21 cellular contexts compared by ENCODE assay signal in the genomic region with DNA sequence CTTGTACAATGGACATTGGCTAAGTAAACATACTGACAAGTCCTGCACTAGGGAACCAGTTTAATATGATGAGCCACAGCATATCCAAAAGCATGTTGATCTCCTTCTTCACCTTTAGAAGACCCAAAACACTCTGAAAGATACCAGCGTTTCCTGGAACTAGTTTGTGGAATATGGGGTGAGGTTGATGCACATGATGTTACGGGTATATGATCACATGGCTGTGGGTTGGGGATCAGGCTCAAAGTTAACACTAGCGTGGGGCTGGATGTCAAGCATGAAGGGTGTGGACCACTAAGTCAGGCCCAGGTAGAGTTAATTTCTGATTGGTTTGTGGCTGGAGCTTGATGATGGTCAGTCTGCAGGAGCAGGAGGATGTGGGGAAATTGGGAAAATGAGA. TPM values are rescaled to one million over a fixed set of nuclear protein-coding genes. Genes with fewer than 3 reads are reported as not detected.
"Had no signal": no experiment of that assay in that cellular context is flagged by ENCODE, and none has a peak within 500 bp of the region (broad histone marks: within the 10 kb centered on the region; RNA-seq: fewer than 3 reads in every experiment).

No MANE protein-coding gene starts in this region.

- H3K4me3 Mint-ChIP-seq: activated naive CD4-positive, alpha-beta T cell treated with anti-CD3 and anti-CD28 coated beads, Interleukin-2, amount 50 U/mL, for 24 hours; T-helper 2 cell treated with Interferon-gamma antibody and Interleukin-4, amounts not matched to agents 5 μg/mL and 100 μg/mL, for 36 hours had no signal

- H3K4me1 ChIP-seq: adrenal gland, gastroesophageal sphincter, heart right ventricle, lower lobe of right lung, transverse colon had no signal

- H3K4me3 ChIP-seq: adrenal gland, cardiac muscle cell, dorsolateral prefrontal cortex, gastroesophageal sphincter, heart right ventricle, lower lobe of right lung, transverse colon had no signal

- H3K36me3 Mint-ChIP-seq: activated naive CD4-positive, alpha-beta T cell treated with anti-CD3 and anti-CD28 coated beads, Interleukin-2, amount 50 U/mL, for 24 hours had no signal

- H3K27ac Mint-ChIP-seq: T-helper 2 cell treated with Interferon-gamma antibody and Interleukin-4, amounts not matched to agents 5 μg/mL and 100 μg/mL, for 36 hours had no signal

- DNase-seq: activated CD4-positive, alpha-beta T cell treated with anti-CD3 and anti-CD28 coated beads, Interleukin-2, amount 50 U/mL, for 4 hours; activated CD4-positive, CD25-positive, alpha-beta regulatory T cell; activated T-cell treated with anti-CD3 and anti-CD28 coated beads for 4 hours; adrenal gland; erythroblast; heart right ventricle; lower lobe of right lung; midbrain; retina; stimulated activated CD4-positive, alpha-beta T cell treated with anti-CD3 and anti-CD28 coated beads, Interleukin-4, amount 100 ng/mL, for 1 hour; stimulated activated naive CD4-positive, alpha-beta T cell; SW 1271; transverse colon had no signal

- H3K36me3 ChIP-seq: adrenal gland, cardiac muscle cell, gastroesophageal sphincter, heart right ventricle, lower lobe of right lung, transverse colon had no signal

- H3K27ac ChIP-seq: adrenal gland, cardiac muscle cell, dorsolateral prefrontal cortex, gastroesophageal sphincter, heart right ventricle, lower lobe of right lung had no signal

- H3K9me3 Mint-ChIP-seq: activated naive CD4-positive, alpha-beta T cell treated with anti-CD3 and anti-CD28 coated beads, Interleukin-2, amount 50 U/mL, for 24 hours; T-helper 2 cell treated with Interferon-gamma antibody and Interleukin-4, amounts not matched to agents 5 μg/mL and 100 μg/mL, for 36 hours had no signal

- ATAC-seq: gastroesophageal sphincter, heart right ventricle, left colon, lower lobe of right lung had no signal

- H3K27me3 ChIP-seq: adrenal gland, cardiac muscle cell had no signal

- H3K9me3 ChIP-seq: adrenal gland, gastroesophageal sphincter, heart right ventricle, lower lobe of right lung, transverse colon had no signal

- H3K4me1 Mint-ChIP-seq: activated naive CD4-positive, alpha-beta T cell treated with anti-CD3 and anti-CD28 coated beads, Interleukin-2, amount 50 U/mL, for 24 hours had no signal

RNA-seq across cellular contexts. Expression of gene IGLL5, which starts 9.0 kb away (rescaled TPM):
- total RNA-seq: cardiac muscle cell, myocyte, skeletal muscle tissue had no signal
- polyA plus RNA-seq: cardiac muscle cell had no signal
